24 cellular contexts compared by ENCODE assay signal in genomic region chr6:118632359-118632758, GRCh38. TPM values are rescaled to one million over a fixed set of nuclear protein-coding genes. Genes with fewer than 3 reads are reported as not detected.
DNase-seq lines count a peak whose midpoint lies in the region; ATAC-seq, FAIRE-seq and TF ChIP-seq lines count a peak whose summit lies in the region.
"Had no signal": no experiment of that assay in that cellular context is flagged by ENCODE, and none has a peak within 500 bp of the region (broad histone marks: within the 10 kb centered on the region; RNA-seq: fewer than 3 reads in every experiment).

No MANE protein-coding gene starts in this region.

- intact Hi-C loops in PC-3 (cut with micrococcal nuclease), result loop anchor here (1.0 kb wide), 1 partner anchor 35 kb away; no protein-coding TSS in a partner anchor

- no peak overlapping the region for H3K27ac Mint-ChIP-seq in activated naive CD4-positive, alpha-beta T cell treated with anti-CD3 and anti-CD28 coated beads, Interleukin-2, amount 50 U/mL, for 24 hours
- H3K27ac Mint-ChIP-seq in astrocyte (ENCODE audit: unreplicated experiment), result no peak overlapping the region
- no peak overlapping the region for H3K27ac Mint-ChIP-seq in stimulated activated naive CD8-positive, alpha-beta T cell treated with anti-CD3 and anti-CD28 coated beads, Interleukin-15, amount 100 ng/mL, for 72 hours
- H3K27ac Mint-ChIP-seq: activated CD8-positive, alpha-beta memory T cell treated with anti-CD3 and anti-CD28 coated beads, Interleukin-2, amount 10 ng/mL, durations not matched to agents 7 days and 5 days; CD4-positive, alpha-beta T cell; naive thymus-derived CD8-positive, alpha-beta T cell; T-cell had no signal

- no peaks in the 10 kb centered on the region for H3F3A ChIP-seq in PC-3 (ENCODE audit: low read length, unreplicated experiment)

- H2AFZ ChIP-seq in astrocyte (ENCODE audit: low read depth, low read length), result no peak overlapping the region
- H2AFZ ChIP-seq in PC-3 (ENCODE audit: low read length), result no peak overlapping the region
- H2AFZ ChIP-seq: GM23248 had no signal

- H3K9ac ChIP-seq in astrocyte (ENCODE audit: low read length) (no peak overlapping the region), PC-3 (ENCODE audit: low read length) (no peak overlapping the region)
- H3K9ac ChIP-seq: GM23248 had no signal

- H3K9me3 Mint-ChIP-seq in activated naive CD4-positive, alpha-beta T cell treated with anti-CD3 and anti-CD28 coated beads, Interleukin-2, amount 50 U/mL, for 24 hours, result no peaks in the 10 kb centered on the region
- H3K9me3 Mint-ChIP-seq in astrocyte (ENCODE audit: unreplicated experiment), result no peaks in the 10 kb centered on the region
- no peaks in the 10 kb centered on the region for H3K9me3 Mint-ChIP-seq in stimulated activated naive CD8-positive, alpha-beta T cell treated with anti-CD3 and anti-CD28 coated beads, Interleukin-15, amount 100 ng/mL, for 72 hours
- H3K9me3 Mint-ChIP-seq: CD4-positive, alpha-beta T cell; naive thymus-derived CD8-positive, alpha-beta T cell had no signal

- TF ChIP-seq CTCF in astrocyte (IDR thresholded peaks at IDR 0.05; ENCODE audit: insufficient read depth, low read depth, low read length), result no peak
- no peak for TF ChIP-seq CTCF in PC-3 (conservative IDR thresholded peaks at IDR 0.05; ENCODE audit: low read depth, low read length)

- POLR2A ChIA-PET in PC-3 (lab: Charles Lee; ENCODE audit: unreplicated experiment), result no interaction called here

- peaks cover 49% of the 10 kb centered on the region for H4K20me1 ChIP-seq in astrocyte (ENCODE audit: insufficient read depth, low read length)
- no peaks in the 10 kb centered on the region for H4K20me1 ChIP-seq in PC-3 (ENCODE audit: low read length)

- CTCF ChIA-PET in PC-3 (lab: Charles Lee), result no interaction called here

- H3K4me3 ChIP-seq in astrocyte (ENCODE audit: insufficient read depth, low read depth, low read length) (no peak overlapping the region), PC-3 (ENCODE audit: low read length) (no peak overlapping the region)
- H3K4me3 ChIP-seq: body of pancreas, GM23248, transverse colon had no signal

- peak overlapping the region; percentile 9 for H3K4me3 Mint-ChIP-seq in activated naive CD4-positive, alpha-beta T cell treated with anti-CD3 and anti-CD28 coated beads, Interleukin-2, amount 50 U/mL, for 24 hours
- no peak overlapping the region for H3K4me3 Mint-ChIP-seq in astrocyte (ENCODE audit: unreplicated experiment)
- H3K4me3 Mint-ChIP-seq in stimulated activated naive CD8-positive, alpha-beta T cell treated with anti-CD3 and anti-CD28 coated beads, Interleukin-15, amount 100 ng/mL, for 72 hours, result no peak overlapping the region
- H3K4me3 Mint-ChIP-seq: activated CD8-positive, alpha-beta memory T cell treated with anti-CD3 and anti-CD28 coated beads, Interleukin-2, amount 10 ng/mL, durations not matched to agents 7 days and 5 days; CD4-positive, alpha-beta T cell; naive thymus-derived CD8-positive, alpha-beta T cell; T-cell had no signal

- H3K4me1 ChIP-seq in astrocyte (ENCODE audit: insufficient read depth, low read length) (no peaks in the 10 kb centered on the region), PC-3 (ENCODE audit: insufficient read depth, low read length) (no peaks in the 10 kb centered on the region)
- H3K4me1 ChIP-seq: transverse colon had no signal

- H3K9me2 ChIP-seq in PC-3 (replicated peaks; ENCODE audit: low read length), result no peaks in the 10 kb centered on the region

- peak; percentile 99 for ATAC-seq in stimulated activated naive CD8-positive, alpha-beta T cell treated with anti-CD3 and anti-CD28 coated beads, Interleukin-15, amount 100 ng/mL, for 72 hours
- no peak for ATAC-seq in PC-3
- ATAC-seq: activated CD8-positive, alpha-beta memory T cell treated with anti-CD3 and anti-CD28 coated beads, Interleukin-2, amount 10 ng/mL, durations not matched to agents 7 days and 5 days; body of pancreas; left colon; naive thymus-derived CD8-positive, alpha-beta T cell; sciatic nerve; T-cell had no signal

- peaks cover 5% of the 10 kb centered on the region for H3K36me3 ChIP-seq in astrocyte (ENCODE audit: insufficient read depth, low read length)
- H3K36me3 ChIP-seq in PC-3 (ENCODE audit: low read depth, low read length), result no peaks in the 10 kb centered on the region
- H3K36me3 ChIP-seq: transverse colon had no signal

- H3K27ac ChIP-seq in astrocyte (ENCODE audit: low read depth, low read length) (no peak overlapping the region), PC-3 (ENCODE audit: low read length) (no peak overlapping the region)
- H3K27ac ChIP-seq: body of pancreas, GM23248, transverse colon, WERI-Rb-1 had no signal

- H3K4me2 ChIP-seq in astrocyte (ENCODE audit: low read length) (no peak overlapping the region), PC-3 (ENCODE audit: low read length) (no peak overlapping the region)

- H3K79me2 ChIP-seq in astrocyte (ENCODE audit: insufficient read depth, low read length) (peaks cover 95% of the 10 kb centered on the region), PC-3 (ENCODE audit: low read length) (peaks cover 11% of the 10 kb centered on the region; the same call in 1 of the 2 replicates)

- H3K36me3 Mint-ChIP-seq in activated naive CD4-positive, alpha-beta T cell treated with anti-CD3 and anti-CD28 coated beads, Interleukin-2, amount 50 U/mL, for 24 hours, result peaks cover 34% of the 10 kb centered on the region
- H3K36me3 Mint-ChIP-seq in astrocyte (ENCODE audit: low read depth, unreplicated experiment), result peaks cover 11% of the 10 kb centered on the region

- FAIRE-seq in RCC 7860 (lab: Jason Lieb, UNC), result peak; percentile 21
- FAIRE-seq in astrocyte (lab: Jason Lieb, UNC), result no peak

- H3K27me3 Mint-ChIP-seq in activated naive CD4-positive, alpha-beta T cell treated with anti-CD3 and anti-CD28 coated beads, Interleukin-2, amount 50 U/mL, for 24 hours, result no peaks in the 10 kb centered on the region
- H3K27me3 Mint-ChIP-seq in astrocyte (ENCODE audit: low read depth, unreplicated experiment), result no peaks in the 10 kb centered on the region
- no peaks in the 10 kb centered on the region for H3K27me3 Mint-ChIP-seq in stimulated activated naive CD8-positive, alpha-beta T cell treated with anti-CD3 and anti-CD28 coated beads, Interleukin-15, amount 100 ng/mL, for 72 hours
- H3K27me3 Mint-ChIP-seq: activated CD8-positive, alpha-beta memory T cell treated with anti-CD3 and anti-CD28 coated beads, Interleukin-2, amount 10 ng/mL, durations not matched to agents 7 days and 5 days; CD4-positive, alpha-beta T cell; naive thymus-derived CD8-positive, alpha-beta T cell; T-cell had no signal

- no peak for DNase-seq in activated naive CD4-positive, alpha-beta T cell (lab: John Stamatoyannopoulos, UW)
- peak; percentile 26 for DNase-seq in RCC 7860 (ENCODE audit: low spot score)
- DNase-seq in astrocyte (ENCODE audit: low read depth), result peak; percentile 25
- peak in 1 of 2 donors; percentile 53 for DNase-seq in stimulated activated naive CD8-positive, alpha-beta T cell treated with anti-CD3 and anti-CD28 coated beads, Interleukin-15, amount 100 ng/mL, for 72 hours
- no peak for DNase-seq in DMS53 treated with DMSO at 0.1 percent for 48 hours (lab: John Stamatoyannopoulos, UW; ENCODE audit: unreplicated experiment)
- DNase-seq in PC-3, result no peak
- DNase-seq: activated CD8-positive, alpha-beta memory T cell treated with anti-CD3 and anti-CD28 coated beads, Interleukin-2, amount 10 ng/mL, durations not matched to agents 7 days and 5 days; activated gamma-delta T cell treated with Interleukin-2 at 50 U/mL for 16 hours; body of pancreas; CD4-positive, alpha-beta T cell; DMS153; GF-D8; GM23248; left colon; naive thymus-derived CD8-positive, alpha-beta T cell; NCI-H146; NCI-H526; SIG-M5; stimulated activated naive CD4-positive, alpha-beta T cell treated with Interleukin-2 at 50 U/mL for 16 hours; T-cell; transverse colon; WERI-Rb-1 had no signal

- H3K4me1 Mint-ChIP-seq in activated naive CD4-positive, alpha-beta T cell treated with anti-CD3 and anti-CD28 coated beads, Interleukin-2, amount 50 U/mL, for 24 hours, result peaks cover 84% of the 10 kb centered on the region
- H3K4me1 Mint-ChIP-seq in astrocyte (ENCODE audit: low read depth, unreplicated experiment), result peaks cover 5% of the 10 kb centered on the region
- H3K4me1 Mint-ChIP-seq in stimulated activated naive CD8-positive, alpha-beta T cell treated with anti-CD3 and anti-CD28 coated beads, Interleukin-15, amount 100 ng/mL, for 72 hours, result peaks cover 87% of the 10 kb centered on the region

- no peaks in the 10 kb centered on the region for H3K9me3 ChIP-seq in astrocyte (ENCODE audit: insufficient read depth, low read depth, low read length)
- H3K9me3 ChIP-seq in PC-3 (ENCODE audit: low read length), result no peaks in the 10 kb centered on the region
- H3K9me3 ChIP-seq: body of pancreas, transverse colon had no signal

- H3K27me3 ChIP-seq in astrocyte (ENCODE audit: insufficient read depth, low read length) (no peaks in the 10 kb centered on the region), PC-3 (ENCODE audit: low read length) (no peaks in the 10 kb centered on the region)
- H3K27me3 ChIP-seq: body of pancreas, transverse colon had no signal

- no TSS peak for BruUV-seq in PC-3 (replicated peaks; lab: Mats Ljungman, UMichigan)

RNA-seq across cellular contexts. Expression of gene CEP85L, which starts 19.0 kb away (rescaled TPM):
- total RNA-seq in astrocyte, result 16.3 and 19.3 TPM in 2 replicates
- total RNA-seq in PC-3 (2014; rRNA removed), result 3.9 and 7.8 TPM in 2 replicates

Comparison
In these comparisons a context has a peak if more than half of its experiments do, and no peak if none do; other contexts are left out.
1. DNase-seq: peak in RCC 7860 (single experiment) and astrocyte (single experiment); none in activated naive CD4-positive, alpha-beta T cell (0 of 4), DMS53 treated with DMSO at 0.1 percent for 48 hours (single experiment) and PC-3 (single experiment).